In the genomic region with DNA sequence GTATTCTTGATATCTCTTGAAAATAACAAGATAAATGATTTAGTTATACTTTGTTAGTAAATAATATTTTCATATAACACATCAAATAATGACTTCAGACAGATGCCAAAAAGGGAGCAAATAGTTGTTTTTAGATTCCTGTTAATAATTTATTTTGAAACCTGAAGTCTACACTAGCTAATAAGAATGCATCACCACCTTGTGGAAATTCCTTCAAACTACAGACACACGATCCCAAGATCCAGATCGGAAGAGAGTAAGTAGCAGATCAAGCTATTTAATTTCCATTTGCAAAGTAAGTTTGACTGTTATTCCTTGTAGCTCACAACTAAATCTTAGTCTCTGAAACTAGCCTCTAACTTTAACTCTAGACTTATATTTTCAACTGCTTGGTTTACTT, we compare ENCODE assay signal across 15 cellular contexts. TPM values are rescaled to one million over a fixed set of nuclear protein-coding genes. Genes with fewer than 3 reads are reported as not detected.
A peak's percentile ranks its signal among the peaks of the same experiment; 100 is the strongest.
DNase-seq lines count a peak whose midpoint lies in the region; ATAC-seq and TF ChIP-seq lines count a peak whose summit lies in the region.
"Had no signal": no experiment of that assay in that cellular context is flagged by ENCODE, and none has a peak within 500 bp of the region (broad histone marks: within the 10 kb centered on the region; RNA-seq: fewer than 3 reads in every experiment).

No MANE protein-coding gene starts in this region.

- H3K4me3 Mint-ChIP-seq in MCF 10A (ENCODE audit: unreplicated experiment) (no peak overlapping the region), glutamatergic neuron (ENCODE audit: unreplicated experiment) (no peak overlapping the region)
- H3K4me3 Mint-ChIP-seq: naive B cell had no signal

- H3K9me3 ChIP-seq in breast epithelium, result peaks cover 7 to 17% of the 10 kb centered on the region in 2 donors
- H3K9me3 ChIP-seq: thyroid gland had no signal

- no TSS peak for BruUV-seq in MCF 10A (replicated peaks; lab: Mats Ljungman, UMichigan)

- no peak for TF ChIP-seq POLR2A in breast epithelium (IDR thresholded peaks at IDR 0.05)

- in situ Hi-C loops in brain microvascular endothelial cell (cut with HindIII; ENCODE audit: low pct_ligation_motif_present, low sequenced_read_pairs), result no loop called here

- no peaks in the 10 kb centered on the region for H3K27me3 ChIP-seq in breast epithelium
- H3K27me3 ChIP-seq in brain microvascular endothelial cell (replicated peaks), result no peaks in the 10 kb centered on the region
- H3K27me3 ChIP-seq: thyroid gland had no signal

- intact Hi-C loops in MCF 10A (cut with micrococcal nuclease), result loop anchor here (1.0 kb wide), 1 partner anchor 384 kb away; no protein-coding TSS in a partner anchor
- intact Hi-C loops in breast epithelium (cut with DNase I; ENCODE audit: low total_unique reads), result no loop called here

- CTCF ChIA-PET in MCF 10A (lab: Yijun Ruan, JAX), result interaction anchor here (0.6 to 3.0 kb wide), 8 partner anchors 32 to 660 kb away, joined by 3 to 12 read pairs (median 5); no protein-coding TSS in a partner anchor

- TF ChIP-seq CTCF in MCF 10A (IDR thresholded peaks at IDR 0.05; ENCODE audit: unreplicated experiment) (peak; percentile 21), breast epithelium (IDR thresholded peaks at IDR 0.05) (no peak), glutamatergic neuron (IDR thresholded peaks at IDR 0.05; ENCODE audit: partially characterized antibody, unreplicated experiment) (peak; percentile 55), brain microvascular endothelial cell (IDR thresholded peaks at IDR 0.05; ENCODE audit: low read depth, low read length, missing control alignments) (no peak)

- H3K4me1 ChIP-seq in breast epithelium, result no peaks in the 10 kb centered on the region
- H3K4me1 ChIP-seq: thyroid gland had no signal

- no peaks in the 10 kb centered on the region for H3K36me3 Mint-ChIP-seq in MCF 10A (ENCODE audit: insufficient read depth, unreplicated experiment)
- H3K36me3 Mint-ChIP-seq in glutamatergic neuron (ENCODE audit: unreplicated experiment), result peaks cover 29% of the 10 kb centered on the region
- H3K36me3 Mint-ChIP-seq: naive B cell had no signal

- H3K27ac Mint-ChIP-seq in MCF 10A (ENCODE audit: low read depth, unreplicated experiment), result no peak overlapping the region
- no peak overlapping the region for H3K27ac Mint-ChIP-seq in glutamatergic neuron (ENCODE audit: unreplicated experiment)
- H3K27ac Mint-ChIP-seq: naive B cell had no signal

- H3K9me3 Mint-ChIP-seq in MCF 10A (ENCODE audit: unreplicated experiment) (peaks cover 16% of the 10 kb centered on the region), glutamatergic neuron (ENCODE audit: unreplicated experiment) (peaks cover 5% of the 10 kb centered on the region)

- ATAC-seq in GM18907 (IDR thresholded peaks at IDR 0.05; ENCODE audit: unreplicated experiment), result no peak
- ATAC-seq: GM12878, left colon had no signal

- H3K36me3 ChIP-seq in breast epithelium (no peaks in the 10 kb centered on the region), brain microvascular endothelial cell (replicated peaks) (no peaks in the 10 kb centered on the region)
- H3K36me3 ChIP-seq: thyroid gland had no signal

- H3K4me1 Mint-ChIP-seq in MCF 10A (ENCODE audit: insufficient read depth, unreplicated experiment) (peaks cover 14% of the 10 kb centered on the region), glutamatergic neuron (ENCODE audit: low read depth, unreplicated experiment) (no peaks in the 10 kb centered on the region)
- H3K4me1 Mint-ChIP-seq: naive B cell had no signal

- DNase-seq in MCF 10A (ENCODE audit: unreplicated experiment), result peak; percentile 11
- no peak for DNase-seq in breast epithelium (ENCODE audit: low spot score in 2 of 2)
- peak; percentile 5 for DNase-seq in OCI-M1 (lab: John Stamatoyannopoulos, UW)
- no peak for DNase-seq in glutamatergic neuron
- DNase-seq in DMS153 (lab: John Stamatoyannopoulos, UW), result no peak
- no peak for DNase-seq in brain microvascular endothelial cell
- no peak for DNase-seq in NCI-H526 (lab: John Stamatoyannopoulos, UW)
- DNase-seq: activated naive CD4-positive, alpha-beta T cell treated with Interleukin-2 at 50 U/mL for 16 hours; EL; left colon; naive B cell; stimulated activated CD8-positive, alpha-beta memory T cell treated with anti-CD3 and anti-CD28 coated beads, Interleukin-4, amount 100 ng/mL, for 48 hours; thyroid gland had no signal

- POLR2A ChIA-PET in MCF 10A (lab: Yijun Ruan, JAX), result interaction anchor here (1.2 kb wide), 1 partner anchor 383 kb away, joined by 3 read pairs; no protein-coding TSS in a partner anchor

- H3K27ac ChIP-seq in breast epithelium (no peak overlapping the region), brain microvascular endothelial cell (no peak overlapping the region)
- H3K27ac ChIP-seq: thyroid gland had no signal

- H3K4me3 ChIP-seq in breast epithelium (no peak overlapping the region), brain microvascular endothelial cell (ENCODE audit: low read depth, low read length) (no peak overlapping the region)
- H3K4me3 ChIP-seq: GM12878, thyroid gland had no signal

- H3K27me3 Mint-ChIP-seq in MCF 10A (ENCODE audit: insufficient read depth, unreplicated experiment), result peaks cover 11% of the 10 kb centered on the region
- no peaks in the 10 kb centered on the region for H3K27me3 Mint-ChIP-seq in glutamatergic neuron (ENCODE audit: unreplicated experiment)
- H3K27me3 Mint-ChIP-seq: naive B cell had no signal

RNA-seq across cellular contexts. Expression of a gene that starts 35.5 kb away (rescaled TPM):
- total RNA-seq in MCF 10A (2022) (1.2 TPM in 2 replicates), breast epithelium (1 to 10 TPM in 1 of 3 donors, not detected in 2; 1.6 TPM), glutamatergic neuron (ENCODE audit: unreplicated experiment) (152 TPM)
- total RNA-seq: GM12878 had no signal

Comparison
In these comparisons a context has a peak if more than half of its experiments do, and no peak if none do; other contexts are left out.
1. DNase-seq: peak in MCF 10A (single experiment) and OCI-M1 (single experiment); none in breast epithelium (0 of 2), glutamatergic neuron (single experiment), DMS153 (single experiment), brain microvascular endothelial cell (single experiment) and NCI-H526 (0 of 2).
2. CTCF ChIP-seq: peak in MCF 10A (single experiment) and glutamatergic neuron (single experiment); none in breast epithelium (0 of 3) and brain microvascular endothelial cell (single experiment).
3. RNA of a gene that starts 35.5 kb away (total RNA-seq): 152 TPM in glutamatergic neuron (single experiment); 1.2 TPM in MCF 10A and 1.6 TPM in breast epithelium; every median in the first group is over 10 times any median in the second.